In genomic region chr6:138987299-138987642, GRCh38 we compare ENCODE assay signal across 9 cellular contexts. TPM values are rescaled to one million over a fixed set of nuclear protein-coding genes. Genes with fewer than 3 reads are reported as not detected.
DNase-seq lines count a peak whose midpoint lies in the region; FAIRE-seq and TF ChIP-seq lines count a peak whose summit lies in the region.
"Had no signal": no experiment of that assay in that cellular context is flagged by ENCODE, and none has a peak within 500 bp of the region (broad histone marks: within the 10 kb centered on the region; RNA-seq: fewer than 3 reads in every experiment).

No MANE protein-coding gene starts in this region.

- H3K4me1 ChIP-seq in NT2/D1 (ENCODE audit: insufficient read depth, insufficient read length) = no peaks in the 10 kb centered on the region
- H3K4me1 ChIP-seq in endothelial cell of umbilical vein (ENCODE audit: control insufficient read depth, extremely low read depth, insufficient read depth, low read length) = peaks cover 12% of the 10 kb centered on the region

- CTCF ChIA-PET in endothelial cell of umbilical vein (lab: Charles Lee) = interaction anchor here (1.0 to 7.7 kb wide), 7 partner anchors 12 to 377 kb away, joined by 3 to 78 read pairs (median 6); no protein-coding TSS in a partner anchor

- POLR2A ChIA-PET in endothelial cell of umbilical vein (lab: Charles Lee) = interaction anchor here (0.8 kb wide), 1 partner anchor 17 kb away, joined by 3 read pairs; no protein-coding TSS in a partner anchor

- intact Hi-C loops in endothelial cell of umbilical vein (cut with micrococcal nuclease) = loop anchor here (5.0 kb wide), 3 partner anchors 80 to 575 kb away; no protein-coding TSS in a partner anchor

- peaks cover 53% of the 10 kb centered on the region for H3K79me2 ChIP-seq in endothelial cell of umbilical vein (ENCODE audit: control insufficient read depth, insufficient read depth, low read length)

- no peak for FAIRE-seq in endothelial cell of umbilical vein (lab: Jason Lieb, UNC)
- FAIRE-seq: A204.1 had no signal

- peak overlapping the region; percentile 58 for H3K27ac ChIP-seq in endothelial cell of umbilical vein (ENCODE audit: insufficient read depth, low read depth, low read length)

- peak overlapping the region; percentile 88 for H3K4me3 ChIP-seq in NT2/D1 (ENCODE audit: insufficient read length, low read depth)
- H3K4me3 ChIP-seq in endothelial cell of umbilical vein (replicated peaks in 1 of 3; ENCODE audit: insufficient read depth in 1 of 3, low read depth in 1 of 3, low read length in 3 of 3) = peak overlapping the region; percentile 52 to 97 (median 66)

- H4K20me1 ChIP-seq in endothelial cell of umbilical vein (replicated peaks; ENCODE audit: control insufficient read depth, extremely low read depth, insufficient read depth, low read length) = peaks cover 4% of the 10 kb centered on the region

- H3K27me3 ChIP-seq in NT2/D1 (ENCODE audit: insufficient read depth, insufficient read length) (no peaks in the 10 kb centered on the region), endothelial cell of umbilical vein (ENCODE audit: control insufficient read depth in 2 of 2, insufficient read depth in 2 of 2, low read length in 2 of 2) (peaks cover 0 to under 1% of the 10 kb centered on the region in 2 experiments)

- no peaks in the 10 kb centered on the region for H3K36me3 ChIP-seq in NT2/D1 (ENCODE audit: insufficient read depth, insufficient read length, low read length)
- H3K36me3 ChIP-seq in endothelial cell of umbilical vein (ENCODE audit: control insufficient read depth in 2 of 2, extremely low read depth in 1 of 2, insufficient read depth in 2 of 2, low read length in 2 of 2) = no peaks in the 10 kb centered on the region

- peak overlapping the region; percentile 90 for H3K4me3 Mint-ChIP-seq in nephron progenitor cell

- dilution Hi-C loops in endothelial cell of umbilical vein (cut with MboI; ENCODE audit: extremely low pct_ligation_motif_present, low sequenced_read_pairs) = no loop called here

- H3K27ac Mint-ChIP-seq in nephron progenitor cell = no peak overlapping the region

- H3K27me3 Mint-ChIP-seq in nephron progenitor cell (ENCODE audit: low read depth, poor library complexity) = peaks cover 4% of the 10 kb centered on the region

- TF ChIP-seq POLR2A in endothelial cell of umbilical vein (IDR thresholded peaks at IDR 0.05; ENCODE audit: low read depth, low read length) = no peak

- H3K4me1 Mint-ChIP-seq in nephron progenitor cell = peaks cover 17% of the 10 kb centered on the region

- peak overlapping the region; percentile 92 for H3K9ac ChIP-seq in NT2/D1 (ENCODE audit: insufficient read length, low read depth)
- peak overlapping the region; percentile 92 for H3K9ac ChIP-seq in endothelial cell of umbilical vein (replicated peaks; ENCODE audit: extremely low read depth, insufficient read depth, low read length)

- H3K9me3 Mint-ChIP-seq in nephron progenitor cell = no peaks in the 10 kb centered on the region

- DNase-seq in DMS 273 (lab: John Stamatoyannopoulos, UW; ENCODE audit: unreplicated experiment) = peak; percentile 56
- no peak for DNase-seq in DMS 273 treated with DMSO at 0.1 percent for 48 hours (lab: John Stamatoyannopoulos, UW)
- DNase-seq in NT2/D1 (ENCODE audit: low read depth, low spot score) = no peak
- DNase-seq in endothelial cell of umbilical vein (ENCODE audit: low read depth, low spot score) = peak; percentile 34
- DNase-seq in nephron progenitor cell = peak; percentile 54
- DNase-seq in NCI-H446 (lab: John Stamatoyannopoulos, UW) = no peak
- no peak for DNase-seq in NCI-H1694 treated with DMSO at 0.1 percent for 48 hours (lab: John Stamatoyannopoulos, UW)
- no peak for DNase-seq in activated T-cell treated with anti-CD3 and anti-CD28 coated beads for 4 hours

- H3K9me1 ChIP-seq in endothelial cell of umbilical vein (replicated peaks; ENCODE audit: control insufficient read depth, extremely low read depth, insufficient read depth, low read length) = no peaks in the 10 kb centered on the region

- H3K9me3 ChIP-seq in NT2/D1 (ENCODE audit: insufficient read depth, low read length) (no peaks in the 10 kb centered on the region), endothelial cell of umbilical vein (replicated peaks; ENCODE audit: control insufficient read depth, insufficient read depth, low read length) (no peaks in the 10 kb centered on the region)

- peak overlapping the region; percentile 90 for H3K4me2 ChIP-seq in endothelial cell of umbilical vein (ENCODE audit: insufficient read depth, low read length)

- no TSS peak for BruUV-seq in endothelial cell of umbilical vein (replicated peaks; lab: Mats Ljungman, UMichigan)

- TF ChIP-seq CTCF in endothelial cell of umbilical vein (IDR thresholded peaks at IDR 0.05; ENCODE audit: extremely low read depth in 1 of 2, insufficient read depth in 1 of 2, low read depth in 1 of 2, low read length in 2 of 2) = no peak
- TF ChIP-seq CTCF in nephron progenitor cell (IDR thresholded peaks at IDR 0.05) = no peak

- H2AFZ ChIP-seq in endothelial cell of umbilical vein (ENCODE audit: low read depth, low read length) = peak overlapping the region; percentile 69

- H3K36me3 Mint-ChIP-seq in nephron progenitor cell (ENCODE audit: low read depth) = no peaks in the 10 kb centered on the region

TF ChIP-seq in endothelial cell of umbilical vein, 7 proteins besides CTCF, POLR2A, EP300 and RAD21:
- TF ChIP-seq JUN (IDR thresholded peaks at IDR 0.05; ENCODE audit: borderline replicate concordance, insufficient read depth, insufficient read length, low read depth) (no peak), POLR2AphosphoS5 (IDR thresholded peaks at IDR 0.05; ENCODE audit: insufficient read depth, low read depth, low read length) (no peak), MAX (IDR thresholded peaks at IDR 0.05; ENCODE audit: insufficient read depth, insufficient read length) (no peak)

RNA-seq across cellular contexts. Expression of gene REPS1, which starts 0.8 kb away (rescaled TPM):
- 26.3 and 35.0 TPM in 2 replicates for total RNA-seq in endothelial cell of umbilical vein
- 20.6 TPM in 2 replicates for polyA plus RNA-seq in endothelial cell of umbilical vein
- polyA plus RNA-seq in endothelial cell of umbilical vein (2011; cell fraction: cytosol; rRNA removed) = 22.4 and 25.0 TPM in 2 replicates
- polyA plus RNA-seq in endothelial cell of umbilical vein (2011; cell fraction: nucleus; rRNA removed) = 42.7 and 49.2 TPM in 2 replicates
- polyA plus RNA-seq in endothelial cell of umbilical vein (2012) = 19.1 and 26.8 TPM in 2 replicates
- polyA minus RNA-seq in endothelial cell of umbilical vein = 26.2 and 33.7 TPM in 2 replicates
- polyA minus RNA-seq in endothelial cell of umbilical vein (2011; cell fraction: cytosol; rRNA and poly(A)+ RNA removed) = 12.3 TPM
- polyA minus RNA-seq in endothelial cell of umbilical vein (2011; cell fraction: nucleus; rRNA and poly(A)+ RNA removed) = 41.6 and 51.2 TPM in 2 replicates

RNA-seq across cellular contexts. Expression of gene ABRACL, which starts 41.3 kb away (rescaled TPM):
- total RNA-seq in endothelial cell of umbilical vein = 87.4 and 104 TPM in 2 replicates
- 36.0 and 54.4 TPM in 2 replicates for polyA plus RNA-seq in endothelial cell of umbilical vein
- 78.8 and 101 TPM in 2 replicates for polyA plus RNA-seq in endothelial cell of umbilical vein (2011; cell fraction: cytosol; rRNA removed)
- 32.1 and 33.7 TPM in 2 replicates for polyA plus RNA-seq in endothelial cell of umbilical vein (2011; cell fraction: nucleus; rRNA removed)
- 78.2 and 144 TPM in 2 replicates for polyA plus RNA-seq in endothelial cell of umbilical vein (2012)
- 15.5 and 18.3 TPM in 2 replicates for polyA minus RNA-seq in endothelial cell of umbilical vein
- polyA minus RNA-seq in endothelial cell of umbilical vein (2011; cell fraction: cytosol; rRNA and poly(A)+ RNA removed) = 3.7 TPM
- 6.3 and 9.8 TPM in 2 replicates for polyA minus RNA-seq in endothelial cell of umbilical vein (2011; cell fraction: nucleus; rRNA and poly(A)+ RNA removed)

Comparison
In these comparisons a context has a peak if more than half of its experiments do, and no peak if none do; other contexts are left out.
1. DNase-seq: peak in DMS 273 (single experiment), endothelial cell of umbilical vein (single experiment) and nephron progenitor cell (single experiment); none in DMS 273 treated with DMSO at 0.1 percent for 48 hours (single experiment), NT2/D1 (single experiment), NCI-H446 (0 of 2), NCI-H1694 treated with DMSO at 0.1 percent for 48 hours (single experiment) and activated T-cell treated with anti-CD3 and anti-CD28 coated beads for 4 hours (single experiment).